Comparison of ENCODE assay signal across 1 cellular context in genomic region chr4:119643306-119644042, GRCh38.
TF ChIP-seq lines count a peak whose summit lies in the region.

No MANE protein-coding gene starts in this region.

TF ChIP-seq in GM23338, 12 proteins besides CTCF, POLR2A, EP300 and RAD21 (continued from another document):
- TF ChIP-seq ZNF462 (CRISPR knock-in tag; IDR thresholded peaks at IDR 0.05) (no peak), CREB1 (CRISPR knock-in tag; IDR thresholded peaks at IDR 0.05; ENCODE audit: low read depth) (no peak), STAT1 (IDR thresholded peaks at IDR 0.05; ENCODE audit: unreplicated experiment) (no peak), ZNF114 (CRISPR knock-in tag; IDR thresholded peaks at IDR 0.05) (no peak), EZH2phosphoT487 (IDR thresholded peaks at IDR 0.05; ENCODE audit: unreplicated experiment) (no peak), EZH2 (IDR thresholded peaks at IDR 0.05; ENCODE audit: low read depth, unreplicated experiment) (no peak), ETS1 (IDR thresholded peaks at IDR 0.05) (no peak), ZNF331 (CRISPR knock-in tag; IDR thresholded peaks at IDR 0.05; ENCODE audit: low read depth) (no peak), POLR2AphosphoS5 (IDR thresholded peaks at IDR 0.05; ENCODE audit: low read depth) (no peak), NANOG (IDR thresholded peaks at IDR 0.05; ENCODE audit: borderline replicate concordance) (no peak), JUNB (IDR thresholded peaks at IDR 0.05; ENCODE audit: unreplicated experiment) (no peak)
TF ChIP-seq in GM23338: peak in this region for 0.
